ENCODE assay signal across 25 cellular contexts in genomic region chr21:46420241-46421190, GRCh38. TPM values are rescaled to one million over a fixed set of nuclear protein-coding genes. Genes with fewer than 3 reads are reported as not detected.
DNase-seq lines count a peak whose midpoint lies in the region; ATAC-seq and TF ChIP-seq lines count a peak whose summit lies in the region.
"Had no signal": no experiment of that assay in that cellular context is flagged by ENCODE, and none has a peak within 500 bp of the region (broad histone marks: within the 10 kb centered on the region; RNA-seq: fewer than 3 reads in every experiment).

No MANE protein-coding gene starts in this region.

- H3K9me3 ChIP-seq in HCT116 (ENCODE audit: control insufficient read depth in 1 of 2, insufficient read depth in 1 of 2, low read depth in 1 of 2, low read length in 2 of 2) (no peaks in the 10 kb centered on the region), H9 (ENCODE audit: control insufficient read depth, low read depth, low read length) (no peaks in the 10 kb centered on the region)
- H3K9me3 ChIP-seq: ovary had no signal

- TF ChIP-seq CTCF in HCT116 (IDR thresholded peaks at IDR 0.05 in 2 of 3, conservative IDR thresholded peaks at IDR 0.05 in 1 of 3; ENCODE audit: borderline replicate concordance in 1 of 3, insufficient read depth in 1 of 3, low read depth in 2 of 3, low read length in 2 of 3): peak in 1 of 3 experiments; percentile 7; a peak in 1 of 6 replicates
- no peak for TF ChIP-seq CTCF in glutamatergic neuron (IDR thresholded peaks at IDR 0.05; ENCODE audit: partially characterized antibody, unreplicated experiment)
- TF ChIP-seq CTCF in progenitor cell of endocrine pancreas (IDR thresholded peaks at IDR 0.05; ENCODE audit: unreplicated experiment): no peak
- no peak for TF ChIP-seq CTCF in H9 (conservative IDR thresholded peaks at IDR 0.05)

- CTCF ChIA-PET in HCT116 (lab: Charles Lee): interaction anchor here (0.8 kb wide), 1 partner anchor 277 kb away, joined by 3 read pairs; no protein-coding TSS in a partner anchor

- H4K8ac ChIP-seq in H9 (replicated peaks; ENCODE audit: insufficient read length, low read depth, low read length): no peak overlapping the region

- intact Hi-C loops in HCT116 (cut with micrococcal nuclease): no loop called here

- no peak overlapping the region for H3K18ac ChIP-seq in H9 (ENCODE audit: insufficient read length, low read depth, low read length)

- H3K27ac ChIP-seq in HCT116 (ENCODE audit: low read depth, low read length) (no peak overlapping the region), H9 (ENCODE audit: insufficient read length, low read depth, low read length) (no peak overlapping the region)
- H3K27ac ChIP-seq: hepatocyte, KMS-11, ovary had no signal

- no peaks in the 10 kb centered on the region for H3K9me3 Mint-ChIP-seq in activated naive CD4-positive, alpha-beta T cell treated with anti-CD3 and anti-CD28 coated beads, Interleukin-2, amount 50 U/mL, for 72 hours
- H3K9me3 Mint-ChIP-seq in glutamatergic neuron (ENCODE audit: unreplicated experiment): peaks cover 7% of the 10 kb centered on the region
- no peaks in the 10 kb centered on the region for H3K9me3 Mint-ChIP-seq in progenitor cell of endocrine pancreas (ENCODE audit: low read depth)
- H3K9me3 Mint-ChIP-seq in H9: no peaks in the 10 kb centered on the region
- H3K9me3 Mint-ChIP-seq: central memory CD8-positive, alpha-beta T cell; naive B cell had no signal

- peaks cover 7% of the 10 kb centered on the region for H3K4me1 Mint-ChIP-seq in glutamatergic neuron (ENCODE audit: low read depth, unreplicated experiment)
- no peaks in the 10 kb centered on the region for H3K4me1 Mint-ChIP-seq in progenitor cell of endocrine pancreas (ENCODE audit: low read depth)
- H3K4me1 Mint-ChIP-seq in H9: peaks cover 7 to 11% of the 10 kb centered on the region in 2 experiments; a peak in 3 of 4 replicates

- H2AFZ ChIP-seq in HCT116 (ENCODE audit: low read depth, low read length, poor library complexity, severe bottlenecking) (no peak overlapping the region), H9 (ENCODE audit: low read length) (no peak overlapping the region)
- H2AFZ ChIP-seq: hepatocyte had no signal

- ATAC-seq in activated naive CD4-positive, alpha-beta T cell treated with anti-CD3 and anti-CD28 coated beads, Interleukin-2, amount 50 U/mL, for 72 hours: no peak
- ATAC-seq in HCT116: no peak
- ATAC-seq in HG02938 (IDR thresholded peaks at IDR 0.05; ENCODE audit: unreplicated experiment): no peak
- ATAC-seq: left lobe of liver, right cardiac atrium had no signal

- H2BK20ac ChIP-seq in H9 (ENCODE audit: low read depth, low read length, poor library complexity, severe bottlenecking): no peak overlapping the region

- RAD21 ChIA-PET in HCT116 (lab: Charles Lee; ENCODE audit: low non-redundant PET in 1 of 2, low total read pairs in 2 of 2, uncharacterized antibody in 2 of 2, unreplicated experiment in 2 of 2): no interaction called here

- H3K4me1 ChIP-seq in HCT116 (ENCODE audit: control insufficient read depth in 1 of 2, insufficient read depth in 2 of 2, low read length in 2 of 2): no peaks in the 10 kb centered on the region
- H3K4me1 ChIP-seq in H9 (ENCODE audit: insufficient read depth, low read length): no peaks in the 10 kb centered on the region

- DNase-seq in activated naive CD4-positive, alpha-beta T cell treated with anti-CD3 and anti-CD28 coated beads, Interleukin-2, amount 50 U/mL, for 72 hours (ENCODE audit: low spot score in 2 of 2): no peak
- DNase-seq in activated naive CD4-positive, alpha-beta T cell treated with anti-CD3 and anti-CD28 coated beads, Interleukin-2, amount 50 U/mL, for 16 hours: no peak
- DNase-seq in HCT116 (ENCODE audit: low read depth, low spot score) (no peak), glutamatergic neuron (no peak), progenitor cell of endocrine pancreas (ENCODE audit: low spot score, unreplicated experiment) (no peak), NCI-H82 (lab: John Stamatoyannopoulos, UW) (no peak), H9 (no peak)
- DNase-seq: activated CD4-positive, alpha-beta T cell treated with anti-CD3 and anti-CD28 coated beads, Interleukin-2, amount 50 U/mL, for 1 hour; DMS153; H7; naive B cell; NCI-H1436 treated with DMSO at 0.1 percent for 48 hours; NCI-H2171; NCI-H524 treated with DMSO at 0.1 percent for 48 hours; NK-92 treated with Interleukin-12 subunit alpha and Interleukin-12 subunit beta, amount 100 ng/mL, for 24 hours; ovary; right cardiac atrium; SHP77 treated with DMSO at 0.1 percent for 48 hours; T-helper 9 cell; trophoblast cell had no signal

- no peak overlapping the region for H3K4me3 Mint-ChIP-seq in glutamatergic neuron (ENCODE audit: unreplicated experiment)
- no peak overlapping the region for H3K4me3 Mint-ChIP-seq in progenitor cell of endocrine pancreas (ENCODE audit: low read depth)
- H3K4me3 Mint-ChIP-seq in H9: no peak overlapping the region
- H3K4me3 Mint-ChIP-seq: central memory CD8-positive, alpha-beta T cell; naive B cell had no signal

- no peak overlapping the region for H2AK5ac ChIP-seq in H9 (ENCODE audit: insufficient read length, low read length)

- no peak overlapping the region for H2BK5ac ChIP-seq in H9 (ENCODE audit: insufficient read length, low read length)

- no peak overlapping the region for H3K4me3 ChIP-seq in HCT116 (replicated peaks in 1 of 2; ENCODE audit: low read depth in 1 of 2, low read length in 2 of 2)
- H3K4me3 ChIP-seq: hepatocyte, ovary had no signal

- H4K20me1 ChIP-seq in HCT116 (ENCODE audit: insufficient read depth) (no peaks in the 10 kb centered on the region), H9 (ENCODE audit: control insufficient read depth, insufficient read depth, insufficient read length) (no peaks in the 10 kb centered on the region)

- H3K56ac ChIP-seq in H9 (ENCODE audit: insufficient read length, low read depth, low read length): no peak overlapping the region

- no peak overlapping the region for H2BK15ac ChIP-seq in H9 (ENCODE audit: low read depth, low read length)

- peak overlapping the region; percentile 44 to 48 for H3K27ac Mint-ChIP-seq in activated naive CD4-positive, alpha-beta T cell treated with anti-CD3 and anti-CD28 coated beads, Interleukin-2, amount 50 U/mL, for 72 hours
- H3K27ac Mint-ChIP-seq in glutamatergic neuron (ENCODE audit: unreplicated experiment): peak overlapping the region; percentile 62
- H3K27ac Mint-ChIP-seq in progenitor cell of endocrine pancreas: peak overlapping the region; percentile 4
- peak overlapping the region in 1 of 3 experiments; percentile 32; a peak in 3 of 7 replicates for H3K27ac Mint-ChIP-seq in H9

- no peak overlapping the region for H2BK12ac ChIP-seq in H9 (ENCODE audit: insufficient read length, low read depth, low read length)

- no peaks in the 10 kb centered on the region for H3K23me2 ChIP-seq in H9 (ENCODE audit: insufficient read length, low read depth, low read length, poor library complexity, severe bottlenecking)

- H4K5ac ChIP-seq in H9 (ENCODE audit: insufficient read length, low read depth, low read length): no peak overlapping the region

- no peak overlapping the region for H3K23ac ChIP-seq in H9 (ENCODE audit: insufficient read length, low read depth, low read length)

- no TSS peak for BruUV-seq in HCT116 (replicated peaks; lab: Mats Ljungman, UMichigan)

- H3K4me2 ChIP-seq in HCT116 (ENCODE audit: low read length): no peak overlapping the region
- no peak overlapping the region for H3K4me2 ChIP-seq in H9 (ENCODE audit: insufficient read depth, insufficient read length, low read length)
- H3K4me2 ChIP-seq: hepatocyte, KMS-11 had no signal

- no peak overlapping the region for H2BK120ac ChIP-seq in H9 (ENCODE audit: low read depth, low read length, poor library complexity, severe bottlenecking)

- H3K79me2 ChIP-seq in HCT116 (ENCODE audit: insufficient read depth, low read length) (no peaks in the 10 kb centered on the region), H9 (ENCODE audit: insufficient read depth, low read length) (no peaks in the 10 kb centered on the region)
- H3K79me2 ChIP-seq: hepatocyte had no signal

- H3K9ac ChIP-seq in HCT116 (ENCODE audit: low read length) (no peak overlapping the region), H9 (ENCODE audit: extremely low read depth, insufficient read length, low read length) (no peak overlapping the region)
- H3K9ac ChIP-seq: KMS-11 had no signal

- H3T11ph ChIP-seq in H9 (ENCODE audit: low read length): no peak overlapping the region

- peaks cover 0 to 3% of the 10 kb centered on the region in 2 experiments; a peak in 3 of 4 replicates for H3K36me3 ChIP-seq in HCT116 (ENCODE audit: control insufficient read depth in 1 of 2, insufficient read depth in 2 of 2, low read length in 2 of 2)
- H3K36me3 ChIP-seq: ovary had no signal

- TF ChIP-seq RAD21 in HCT116 (IDR thresholded peaks at IDR 0.05; ENCODE audit: low read depth): 0 out of 2 replicates have a peak, but pooled peaks have one; percentile 4

- WGBS in H9 (ENCODE audit: extremely low coverage, insufficient read length, low lambda C conversion rate): no CpG with 5 or more reads among the region's 16 CpGs

- H4K91ac ChIP-seq in H9 (ENCODE audit: insufficient read length, low read depth, low read length): no peak overlapping the region

- H3K36me3 Mint-ChIP-seq in activated naive CD4-positive, alpha-beta T cell treated with anti-CD3 and anti-CD28 coated beads, Interleukin-2, amount 50 U/mL, for 72 hours: peaks cover 14 to 16% of the 10 kb centered on the region in 2 donors
- H3K36me3 Mint-ChIP-seq in glutamatergic neuron (ENCODE audit: unreplicated experiment): peaks cover 10% of the 10 kb centered on the region
- peaks cover 8% of the 10 kb centered on the region for H3K36me3 Mint-ChIP-seq in progenitor cell of endocrine pancreas (ENCODE audit: insufficient read depth)
- peaks cover 20 to 56% (median 55%) of the 10 kb centered on the region in 3 experiments for H3K36me3 Mint-ChIP-seq in H9 (ENCODE audit: insufficient read depth in 1 of 3, low read depth in 3 of 3)

- H3K27me3 ChIP-seq in HCT116 (ENCODE audit: insufficient read depth, low read length) (no peaks in the 10 kb centered on the region), H9 (ENCODE audit: insufficient read depth, low read length) (no peaks in the 10 kb centered on the region)
- H3K27me3 ChIP-seq: hepatocyte, ovary had no signal

- no peak overlapping the region for H3K4ac ChIP-seq in H9 (ENCODE audit: low read depth, low read length)

- POLR2A ChIA-PET in HCT116 (lab: Charles Lee): no interaction called here

- no peaks in the 10 kb centered on the region for H3K79me1 ChIP-seq in H9 (ENCODE audit: insufficient read depth, low read depth, low read length, poor library complexity, severe bottlenecking)

- TF ChIP-seq POLR2A in HCT116 (IDR thresholded peaks at IDR 0.05; ENCODE audit: borderline replicate concordance, extremely low read depth, insufficient read depth, insufficient read length): no peak

- H3K27me3 Mint-ChIP-seq in glutamatergic neuron (ENCODE audit: unreplicated experiment) (peaks cover 6% of the 10 kb centered on the region), progenitor cell of endocrine pancreas (no peaks in the 10 kb centered on the region), H9 (ENCODE audit: low read depth) (no peaks in the 10 kb centered on the region)
- H3K27me3 Mint-ChIP-seq: central memory CD8-positive, alpha-beta T cell; naive B cell had no signal

- H3K9me2 ChIP-seq in HCT116 (ENCODE audit: insufficient read depth): no peaks in the 10 kb centered on the region

- no peak overlapping the region for H3K14ac ChIP-seq in H9 (ENCODE audit: insufficient read depth, low read length)

RNA-seq across cellular contexts. Expression of gene DIP2A, which starts 38.2 kb away (rescaled TPM):
- 10 to 100 TPM; 42.4 to 60.1 TPM for total RNA-seq in activated naive CD4-positive, alpha-beta T cell treated with anti-CD3 and anti-CD28 coated beads, Interleukin-2, amount 50 U/mL, for 72 hours
- total RNA-seq in HCT116 (2021; ENCODE audit: unreplicated experiment): 39.9 TPM
- 23.9 and 28.0 TPM in 2 replicates for polyA plus RNA-seq in HCT116 (2012)
- total RNA-seq in glutamatergic neuron (ENCODE audit: unreplicated experiment): 55.4 TPM
- 70.2 and 70.7 TPM in 2 replicates for total RNA-seq in progenitor cell of endocrine pancreas
- total RNA-seq in H9 (2021): 23.0 and 25.2 TPM in 2 replicates
